Comparison of ENCODE assay signal across 8 cellular contexts in genomic region chr19:55063492-55063843, GRCh38. TPM values are rescaled to one million over a fixed set of nuclear protein-coding genes. Genes with fewer than 3 reads are reported as not detected.
DNase-seq lines count a peak whose midpoint lies in the region; ATAC-seq and TF ChIP-seq lines count a peak whose summit lies in the region.

No MANE protein-coding gene starts in this region.

- H3K4me2 ChIP-seq in OCI-LY1 (ENCODE audit: low read length) (no peak overlapping the region), trophoblast cell (ENCODE audit: low read length) (peak overlapping the region; percentile 25)

- H4K20me1 ChIP-seq in OCI-LY1 (ENCODE audit: insufficient read depth, low read length): no peaks in the 10 kb centered on the region

- no peak overlapping the region for H3K27ac ChIP-seq in CD4-positive, CD25-positive, alpha-beta regulatory T cell (ENCODE audit: insufficient read depth, low read length, poor library complexity, severe bottlenecking)
- H3K27ac ChIP-seq in OCI-LY1 (ENCODE audit: low read depth, low read length, poor library complexity, severe bottlenecking) (no peak overlapping the region), esophagus muscularis mucosa (replicated peaks in 1 of 4) (peak overlapping the region; percentile 55 to 86 (median 69)), trophoblast cell (ENCODE audit: low read depth, low read length) (no peak overlapping the region), Peyer's patch (peak overlapping the region in 2 of 4 donors; percentile 61 to 73)

- peaks cover 0 to 5% (median 0%) of the 10 kb centered on the region in 7 donors for H3K9me3 Mint-ChIP-seq in CD4-positive, CD25-positive, alpha-beta regulatory T cell
- no peaks in the 10 kb centered on the region for H3K9me3 Mint-ChIP-seq in WTC11

- H2AFZ ChIP-seq in OCI-LY1 (ENCODE audit: low read length): no peak overlapping the region
- H2AFZ ChIP-seq in trophoblast cell (ENCODE audit: insufficient read depth, low read length, poor library complexity): no peak overlapping the region

- H3K27ac Mint-ChIP-seq in CD4-positive, CD25-positive, alpha-beta regulatory T cell: peak overlapping the region in 2 of 3 donors; percentile 84 to 86
- H3K27ac Mint-ChIP-seq in WTC11: no peak overlapping the region

- no peak overlapping the region for H3K4ac ChIP-seq in trophoblast cell (ENCODE audit: low read depth, low read length)

- H3K9me3 ChIP-seq in CD4-positive, CD25-positive, alpha-beta regulatory T cell (ENCODE audit: control insufficient read depth in 2 of 2, low read length in 2 of 2): no peaks in the 10 kb centered on the region
- H3K9me3 ChIP-seq in OCI-LY1 (ENCODE audit: low read length) (no peaks in the 10 kb centered on the region), esophagus muscularis mucosa (no peaks in the 10 kb centered on the region), trophoblast cell (ENCODE audit: insufficient read depth, low read depth, low read length) (peaks cover 4% of the 10 kb centered on the region), Peyer's patch (peaks cover 0 to 7% (median 0%) of the 10 kb centered on the region in 4 donors)

- WGBS in esophagus muscularis mucosa: 56% methylated on average over 3 of the region's 3 CpGs
- no CpG with 5 or more reads among the region's 3 CpGs for WGBS in trophoblast cell (ENCODE audit: extremely low coverage, insufficient coverage, insufficient read length)

- POLR2A ChIA-PET in WTC11 (lab: Charles Lee): interaction anchor here (0.6 to 1.0 kb wide), 2 partner anchors 17 to 590 kb away, joined by 3 read pairs; no protein-coding TSS in a partner anchor

- in situ Hi-C loops in G401 (cut with HindIII; ENCODE audit: low sequenced_read_pairs): no loop called here

- H3K79me2 ChIP-seq in OCI-LY1 (ENCODE audit: insufficient read depth, low read length) (0 out of 2 replicates have a peak, but pooled peaks cover 7% of the 10 kb centered on the region), trophoblast cell (ENCODE audit: control insufficient read depth, insufficient read depth, low read length, poor library complexity) (peaks cover 6% of the 10 kb centered on the region)

- no peak overlapping the region for H4K91ac ChIP-seq in trophoblast cell (ENCODE audit: low read depth, low read length)

- no peak for ATAC-seq in CD4-positive, CD25-positive, alpha-beta regulatory T cell (ENCODE audit: low read depth in 2 of 2)
- ATAC-seq in HG03460 (IDR thresholded peaks at IDR 0.05; ENCODE audit: unreplicated experiment): no peak
- no peak for ATAC-seq in WTC11

- peak overlapping the region; percentile 30 for H3K4me3 ChIP-seq in CD4-positive, CD25-positive, alpha-beta regulatory T cell (ENCODE audit: low read depth, low read length)
- peak overlapping the region; percentile 98 for H3K4me3 ChIP-seq in OCI-LY1 (ENCODE audit: low read depth, low read length, poor library complexity, severe bottlenecking)
- H3K4me3 ChIP-seq in esophagus muscularis mucosa: peak overlapping the region; percentile 66 to 85 (median 74)
- H3K4me3 ChIP-seq in trophoblast cell (ENCODE audit: low read depth, low read length): no peak overlapping the region
- peak overlapping the region in 2 of 4 donors; percentile 67 to 83 for H3K4me3 ChIP-seq in Peyer's patch

- intact Hi-C loops in esophagus muscularis mucosa (cut with DNase I): no loop called here

- H3K23ac ChIP-seq in trophoblast cell (ENCODE audit: low read length): peak overlapping the region; percentile 6

- H3K4me3 Mint-ChIP-seq in CD4-positive, CD25-positive, alpha-beta regulatory T cell: peak overlapping the region; percentile 76 to 90 (median 84)
- H3K4me3 Mint-ChIP-seq in WTC11: no peak overlapping the region; the same call in none of the 2 replicates

- peaks cover 16% of the 10 kb centered on the region for H3K4me1 ChIP-seq in CD4-positive, CD25-positive, alpha-beta regulatory T cell (ENCODE audit: control insufficient read depth, insufficient read depth, low read length, poor library complexity, severe bottlenecking)
- H3K4me1 ChIP-seq in OCI-LY1 (ENCODE audit: insufficient read depth, low read length, severe bottlenecking) (peaks cover 9% of the 10 kb centered on the region), esophagus muscularis mucosa (peaks cover 6 to 24% (median 18%) of the 10 kb centered on the region in 4 donors), trophoblast cell (ENCODE audit: control insufficient read depth in 1 of 2, insufficient read depth in 2 of 2, low read length in 2 of 2) (peaks cover 0 to 11% of the 10 kb centered on the region in 2 experiments), Peyer's patch (peaks cover 0 to 11% (median 8%) of the 10 kb centered on the region in 4 donors)

- H3K18ac ChIP-seq in trophoblast cell (ENCODE audit: low read length): no peak overlapping the region

- H3K9ac ChIP-seq in OCI-LY1 (ENCODE audit: low read length) (no peak overlapping the region), trophoblast cell (ENCODE audit: low read length) (no peak overlapping the region)

- peaks cover 4% of the 10 kb centered on the region for H3K36me3 ChIP-seq in CD4-positive, CD25-positive, alpha-beta regulatory T cell (ENCODE audit: control insufficient read depth, insufficient read depth, low read length)
- H3K36me3 ChIP-seq in OCI-LY1 (ENCODE audit: insufficient read depth, low read length) (peaks cover 15% of the 10 kb centered on the region), esophagus muscularis mucosa (peaks cover 8 to 10% (median 10%) of the 10 kb centered on the region in 4 donors), trophoblast cell (ENCODE audit: control insufficient read depth in 1 of 2, insufficient read depth in 2 of 2, low read length in 2 of 2) (peaks cover 8 to 11% of the 10 kb centered on the region in 2 experiments), Peyer's patch (peaks cover 0 to 7% (median 0%) of the 10 kb centered on the region in 3 donors)

- H3K27me3 ChIP-seq in CD4-positive, CD25-positive, alpha-beta regulatory T cell (ENCODE audit: control insufficient read depth, insufficient read depth, low read length): peaks cover 12% of the 10 kb centered on the region
- H3K27me3 ChIP-seq in OCI-LY1 (ENCODE audit: insufficient read depth, low read length): no peaks in the 10 kb centered on the region; the same call in 1 of the 2 replicates
- peaks cover 0 to 31% (median 3%) of the 10 kb centered on the region in 4 donors for H3K27me3 ChIP-seq in esophagus muscularis mucosa
- peaks cover 2% of the 10 kb centered on the region for H3K27me3 ChIP-seq in trophoblast cell (ENCODE audit: insufficient read depth, low read length)
- H3K27me3 ChIP-seq in Peyer's patch: no peaks in the 10 kb centered on the region

- H2BK120ac ChIP-seq in trophoblast cell (ENCODE audit: insufficient read depth, low read length, poor library complexity): no peak overlapping the region

- H4K8ac ChIP-seq in trophoblast cell (ENCODE audit: low read depth, low read length): no peak overlapping the region

- CTCF ChIA-PET in WTC11 (lab: Charles Lee): interaction anchor here (0.6 to 3.2 kb wide), 8 partner anchors 23 to 182 kb away, joined by 3 to 31 read pairs (median 5); partner anchors contain the start of gene DNAAF3

- H4K12ac ChIP-seq in trophoblast cell (ENCODE audit: low read depth, low read length): no peak overlapping the region

- H2BK5ac ChIP-seq in trophoblast cell (ENCODE audit: low read depth, low read length, poor library complexity): no peak overlapping the region

- H3K4me1 Mint-ChIP-seq in CD4-positive, CD25-positive, alpha-beta regulatory T cell: peaks cover 0 to 42% (median 11%) of the 10 kb centered on the region in 4 donors
- peaks cover 19% of the 10 kb centered on the region for H3K4me1 Mint-ChIP-seq in WTC11

- no peak for TF ChIP-seq EP300 in esophagus muscularis mucosa (IDR thresholded peaks at IDR 0.05)

- peaks cover 10% of the 10 kb centered on the region for H3K79me1 ChIP-seq in trophoblast cell (ENCODE audit: low read length)

- H3K36me3 Mint-ChIP-seq in CD4-positive, CD25-positive, alpha-beta regulatory T cell: peaks cover 12% of the 10 kb centered on the region
- H3K36me3 Mint-ChIP-seq in WTC11: peaks cover 16% of the 10 kb centered on the region

- H2BK12ac ChIP-seq in trophoblast cell (ENCODE audit: low read length): no peak overlapping the region

- H3K14ac ChIP-seq in trophoblast cell (ENCODE audit: low read length): no peak overlapping the region

- H3K9me2 ChIP-seq in OCI-LY1 (ENCODE audit: low read depth, low read length): no peaks in the 10 kb centered on the region

- no peaks in the 10 kb centered on the region for H3F3A ChIP-seq in OCI-LY1 (ENCODE audit: insufficient read depth, low read length)

- peaks cover 39% of the 10 kb centered on the region for H3K27me3 Mint-ChIP-seq in CD4-positive, CD25-positive, alpha-beta regulatory T cell
- peaks cover 51% of the 10 kb centered on the region for H3K27me3 Mint-ChIP-seq in WTC11 (ENCODE audit: low read depth)

- no peak overlapping the region for H2AK5ac ChIP-seq in trophoblast cell (ENCODE audit: low read length)

- no peak for TF ChIP-seq POLR2A in esophagus muscularis mucosa (IDR thresholded peaks at IDR 0.05; ENCODE audit: low read depth)
- TF ChIP-seq POLR2A in Peyer's patch (IDR thresholded peaks at IDR 0.05): no peak

- TF ChIP-seq CTCF in OCI-LY1 (IDR thresholded peaks at IDR 0.05; ENCODE audit: low read length) (no peak), esophagus muscularis mucosa (IDR thresholded peaks at IDR 0.05) (no peak), WTC11 (IDR thresholded peaks at IDR 0.05) (no peak), Peyer's patch (IDR thresholded peaks at IDR 0.05) (no peak)

- no peak for DNase-seq in CD4-positive, CD25-positive, alpha-beta regulatory T cell
- DNase-seq in esophagus muscularis mucosa (ENCODE audit: extremely low spot score) (no peak), trophoblast cell (no peak), G401 (ENCODE audit: low spot score) (no peak), WTC11 (ENCODE audit: low spot score) (no peak), Peyer's patch (no peak)

RNA-seq across cellular contexts. Expression of gene RDH13, which starts 0.5 kb away (rescaled TPM):
- total RNA-seq in CD4-positive, CD25-positive, alpha-beta regulatory T cell: 14.1 TPM
- 10 to 100 TPM in 3 of 4 donors, 1 to 10 TPM in 1; 9.1 to 16.1 (median 14.7) TPM for polyA plus RNA-seq in CD4-positive, CD25-positive, alpha-beta regulatory T cell
- total RNA-seq in esophagus muscularis mucosa (10 to 100 TPM; 11.1 to 16.4 (median 12.3) TPM), WTC11 (2021) (35.3 to 39.5 TPM (median 38.4 TPM) in 3 replicates), Peyer's patch (10 to 100 TPM; 21.5 to 84.2 (median 49.0) TPM)
- polyA plus RNA-seq in trophoblast cell (2013): 64.1 and 68.9 TPM in 2 replicates
- 31.4 and 38.9 TPM in 2 replicates for total RNA-seq in G401 (2014; rRNA removed; shearing (Covaris generic))

RNA-seq across cellular contexts. Expression of gene EPS8L1, which starts 12.2 kb away (rescaled TPM):
- 4.4 TPM for total RNA-seq in CD4-positive, CD25-positive, alpha-beta regulatory T cell
- 1 to 10 TPM in 3 of 4 donors, under 1 TPM in 1; 0.41 to 4.0 (median 1.3) TPM for polyA plus RNA-seq in CD4-positive, CD25-positive, alpha-beta regulatory T cell
- total RNA-seq in esophagus muscularis mucosa (1 to 10 TPM; 1.0 to 8.7 (median 1.2) TPM), WTC11 (2021) (38.9 to 43.8 TPM (median 42.8 TPM) in 3 replicates), Peyer's patch (10 to 100 TPM in 3 of 4 donors, 1 to 10 TPM in 1; 5.0 to 43.8 (median 23.1) TPM)
- polyA plus RNA-seq in trophoblast cell (2013): 188 and 197 TPM in 2 replicates
- total RNA-seq in G401 (2014; rRNA removed; shearing (Covaris generic)): 9.7 and 11.7 TPM in 2 replicates

RNA-seq across cellular contexts. Expression of gene GP6, which starts 25.4 kb away (rescaled TPM):
- total RNA-seq in CD4-positive, CD25-positive, alpha-beta regulatory T cell: 2.0 TPM
- polyA plus RNA-seq in CD4-positive, CD25-positive, alpha-beta regulatory T cell: not detected
- total RNA-seq in esophagus muscularis mucosa: under 1 TPM in 2 of 4 donors, not detected in 2; 0.13 to 0.29 TPM
- 1.3 and 1.4 TPM in 2 replicates for polyA plus RNA-seq in trophoblast cell (2013)
- total RNA-seq in G401 (2014; rRNA removed; shearing (Covaris generic)): not detected in 2 replicates
- total RNA-seq in WTC11 (2021): 0.41 to 1.1 TPM (median 0.61 TPM) in 3 replicates
- under 1 TPM in 1 of 4 donors, not detected in 3; 0.57 TPM for total RNA-seq in Peyer's patch

RNA-seq across cellular contexts. Expression of gene PPP1R12C, which starts 54.0 kb away (rescaled TPM):
- 191 TPM for total RNA-seq in CD4-positive, CD25-positive, alpha-beta regulatory T cell
- polyA plus RNA-seq in CD4-positive, CD25-positive, alpha-beta regulatory T cell: 1 to 10 TPM; 2.2 to 5.9 (median 3.8) TPM
- total RNA-seq in esophagus muscularis mucosa: 100 to 1,000 TPM; 257 to 451 (median 351) TPM
- 65.1 and 65.9 TPM in 2 replicates for polyA plus RNA-seq in trophoblast cell (2013)
- 77.4 and 81.7 TPM in 2 replicates for total RNA-seq in G401 (2014; rRNA removed; shearing (Covaris generic))
- total RNA-seq in WTC11 (2021): 88.4 to 99.3 TPM (median 92.3 TPM) in 3 replicates
- total RNA-seq in Peyer's patch: 100 to 1,000 TPM; 113 to 512 (median 193) TPM

Comparison
In these comparisons a context has a peak if more than half of its experiments do, and no peak if none do; other contexts are left out.
1. H3K27ac ChIP-seq: peak in esophagus muscularis mucosa (4 of 4); none in CD4-positive, CD25-positive, alpha-beta regulatory T cell (single experiment), OCI-LY1 (single experiment) and trophoblast cell (single experiment).